Comparison of ENCODE assay signal across 8 cellular contexts in the genomic region with DNA sequence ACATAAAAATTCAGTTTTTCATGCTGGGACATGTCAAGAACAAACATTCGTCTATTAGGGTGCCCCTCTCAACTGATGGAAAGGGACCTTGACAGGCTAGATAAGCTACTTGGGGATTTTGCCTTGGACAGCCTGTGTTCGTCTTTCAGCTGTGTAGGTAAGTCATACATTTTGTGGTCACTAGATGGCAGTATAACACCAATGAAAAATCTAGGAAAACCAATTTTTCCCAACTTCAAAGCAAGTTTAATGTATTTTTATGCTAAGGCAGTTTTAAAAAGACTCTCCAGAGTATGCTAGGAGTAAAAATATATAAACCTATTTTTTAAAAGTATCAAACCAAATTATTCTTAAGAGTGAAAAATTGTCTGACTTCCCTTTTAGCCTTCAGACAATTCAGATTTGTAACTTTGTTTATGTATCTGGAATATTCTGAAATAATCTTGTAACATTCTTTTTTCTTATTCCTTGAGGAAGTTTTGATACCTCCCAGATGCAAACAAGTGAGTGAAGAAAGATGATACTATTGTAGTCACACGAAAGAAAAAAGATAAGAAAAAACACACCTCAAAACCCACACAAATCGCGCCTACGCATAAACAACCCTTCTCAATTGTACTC.
DNase-seq lines count a peak whose midpoint lies in the region; ATAC-seq, FAIRE-seq and TF ChIP-seq lines count a peak whose summit lies in the region.

No MANE protein-coding gene starts in this region.

- H3K4me3 ChIP-seq in GM06990 (replicated peaks; ENCODE audit: low read depth, low read length), result no peak overlapping the region

- H3K9me3 Mint-ChIP-seq in MCF 10A (ENCODE audit: unreplicated experiment) (no peaks in the 10 kb centered on the region), type B pancreatic cell (no peaks in the 10 kb centered on the region)

- no TSS peak for BruUV-seq in MCF 10A (replicated peaks; lab: Mats Ljungman, UMichigan)

- POLR2A ChIA-PET in MCF 10A (lab: Yijun Ruan, JAX), result interaction anchor here (0.6 to 1.3 kb wide), 3 partner anchors 34 to 169 kb away, joined by 3 to 6 read pairs (median 3); no protein-coding TSS in a partner anchor

- H3K36me3 ChIP-seq in GM06990 (ENCODE audit: control insufficient read depth, insufficient read depth, low read length), result no peaks in the 10 kb centered on the region

- peak; percentile 97 for FAIRE-seq in A204.1 (lab: Jason Lieb, UNC)

- TF ChIP-seq CTCF in GM06990 (IDR thresholded peaks at IDR 0.05; ENCODE audit: insufficient read depth, low read length, poor library complexity, severe bottlenecking) (peak; percentile 41), MCF 10A (IDR thresholded peaks at IDR 0.05; ENCODE audit: unreplicated experiment) (peak; percentile 63), type B pancreatic cell (conservative IDR thresholded peaks at IDR 0.05) (peak; percentile 88)

- CTCF ChIA-PET in MCF 10A (lab: Yijun Ruan, JAX), result interaction anchor here (0.6 to 4.9 kb wide), 18 partner anchors 16 to 1057 kb away, joined by 3 to 53 read pairs (median 4); no protein-coding TSS in a partner anchor

- H3K4me1 Mint-ChIP-seq in MCF 10A (ENCODE audit: insufficient read depth, unreplicated experiment) (no peaks in the 10 kb centered on the region), type B pancreatic cell (ENCODE audit: unreplicated experiment) (peaks cover 11% of the 10 kb centered on the region)

- H3K27ac Mint-ChIP-seq in MCF 10A (ENCODE audit: low read depth, unreplicated experiment) (no peak overlapping the region), type B pancreatic cell (no peak overlapping the region)

- H3K27me3 Mint-ChIP-seq in MCF 10A (ENCODE audit: insufficient read depth, unreplicated experiment) (no peaks in the 10 kb centered on the region), type B pancreatic cell (peaks cover 7% of the 10 kb centered on the region)

- no peak overlapping the region for H3K4me3 Mint-ChIP-seq in MCF 10A (ENCODE audit: unreplicated experiment)
- H3K4me3 Mint-ChIP-seq in type B pancreatic cell, result no peak overlapping the region

- ATAC-seq in HG02759 (IDR thresholded peaks at IDR 0.05; ENCODE audit: unreplicated experiment), result peak; percentile 57

- intact Hi-C loops in MCF 10A (cut with micrococcal nuclease), result loop anchor here (1.0 to 10.0 kb wide), 7 partner anchors 44 to 1057 kb away; partner anchors contain the start of gene TLL1

- no peak for DNase-seq in GM06990 (ENCODE audit: extremely low read depth, insufficient read length)
- DNase-seq in NCI-H69 (lab: John Stamatoyannopoulos, UW), result peak; percentile 61
- DNase-seq in MCF 10A (ENCODE audit: unreplicated experiment), result peak; percentile 58
- DNase-seq in iris pigment epithelial cell (ENCODE audit: low read depth), result peak; percentile 50
- DNase-seq in type B pancreatic cell (ENCODE audit: extremely low spot score, unreplicated experiment), result no peak
- DNase-seq in SHP77 treated with DMSO at 0.1 percent for 48 hours (lab: John Stamatoyannopoulos, UW), result no peak

- H3K36me3 Mint-ChIP-seq in MCF 10A (ENCODE audit: insufficient read depth, unreplicated experiment) (no peaks in the 10 kb centered on the region), type B pancreatic cell (no peaks in the 10 kb centered on the region)

- no peaks in the 10 kb centered on the region for H3K27me3 ChIP-seq in GM06990 (replicated peaks; ENCODE audit: control insufficient read depth, insufficient read depth, low read length)

Comparison
In these comparisons a context has a peak if more than half of its experiments do, and no peak if none do; other contexts are left out.
1. DNase-seq: peak in NCI-H69 (single experiment), MCF 10A (single experiment) and iris pigment epithelial cell (single experiment); none in GM06990 (single experiment), type B pancreatic cell (single experiment) and SHP77 treated with DMSO at 0.1 percent for 48 hours (single experiment).
2. Peak in every context shown above with its lines, with median percentiles within 50 percentile points of each other: CTCF ChIP-seq.